Comparison of ENCODE assay signal across 8 cellular contexts in genomic region chr2:50419778-50420177, GRCh38.
"Had no signal": no experiment of that assay in that cellular context is flagged by ENCODE, and none has a peak within 500 bp of the region (broad histone marks: within the 10 kb centered on the region; RNA-seq: fewer than 3 reads in every experiment).

No MANE protein-coding gene starts in this region.

- ATAC-seq: GM12878 had no signal

- FAIRE-seq: G401.6, GM12878, GM12891, GM12892, GM18507, GM19239 had no signal

- DNase-seq: GDM1, GF-D8 had no signal

- H3K4me3 ChIP-seq: GM12878 had no signal
